Comparison of ENCODE assay signal across 8 cellular contexts in genomic region chr2:183248866-183249567, GRCh38.
DNase-seq lines count a peak whose midpoint lies in the region; ATAC-seq, FAIRE-seq and TF ChIP-seq lines count a peak whose summit lies in the region.

No MANE protein-coding gene starts in this region.

- peak; percentile 57 for TF ChIP-seq CTCF in CD4-positive, alpha-beta T cell (IDR thresholded peaks at IDR 0.05)
- peak; percentile 12 for TF ChIP-seq CTCF in GM20000 (IDR thresholded peaks at IDR 0.05; ENCODE audit: extremely low read depth, missing control alignments)
- TF ChIP-seq CTCF in kidney (IDR thresholded peaks at IDR 0.05; ENCODE audit: borderline replicate concordance, extremely low read depth, insufficient read depth): peak; percentile 30
- TF ChIP-seq CTCF in lower leg skin (IDR thresholded peaks at IDR 0.05): no peak

- no peaks in the 10 kb centered on the region for H3K27me3 ChIP-seq in CD4-positive, alpha-beta T cell (ENCODE audit: control insufficient read depth, insufficient read depth, low read length)

- POLR2A ChIA-PET in CD4-positive, alpha-beta T cell (lab: Charles Lee): no interaction called here

- intact Hi-C loops in CD4-positive, alpha-beta T cell (cut with DNase I, micrococcal nuclease): no loop called here
- intact Hi-C loops in kidney (cut with DNase I): no loop called here
- intact Hi-C loops in lower leg skin (cut with DNase I; ENCODE audit: low total_unique reads): no loop called here

- peak; percentile 94 for FAIRE-seq in kidney (lab: Jason Lieb, UNC)

- no peak overlapping the region for H3K4me3 ChIP-seq in kidney (ENCODE audit: low read length in 2 of 2)
- no peak overlapping the region for H3K4me3 ChIP-seq in lower leg skin (ENCODE audit: low read depth, poor library complexity, severe bottlenecking)

- no peak overlapping the region for H3K4me3 Mint-ChIP-seq in CD4-positive, alpha-beta T cell

- no peaks in the 10 kb centered on the region for H3K9me3 Mint-ChIP-seq in CD4-positive, alpha-beta T cell

- TF ChIP-seq POLR2A in lower leg skin (IDR thresholded peaks at IDR 0.05): no peak

- no peaks in the 10 kb centered on the region for H3K9me3 ChIP-seq in CD4-positive, alpha-beta T cell (ENCODE audit: control insufficient read depth, low read length)
- H3K9me3 ChIP-seq in kidney (ENCODE audit: control insufficient read depth in 1 of 2, low read length in 2 of 2): no peaks in the 10 kb centered on the region

- CTCF ChIA-PET in CD4-positive, alpha-beta T cell (lab: Charles Lee): interaction anchor here (1.2 kb wide), 1 partner anchor 17 kb away, joined by 3 read pairs; no protein-coding TSS in a partner anchor

- no peak for DNase-seq in CD4-positive, alpha-beta T cell
- peak; percentile 45 for DNase-seq in GM20000 (ENCODE audit: low spot score)
- peak; percentile 6 for DNase-seq in NCI-H128 (lab: John Stamatoyannopoulos, UW; ENCODE audit: unreplicated experiment)
- peak; percentile 41 for DNase-seq in amniotic epithelial cell (ENCODE audit: low read depth)
- DNase-seq in kidney: no peak
- no peak for DNase-seq in lower leg skin (ENCODE audit: low spot score in 2 of 2)
- DNase-seq in stimulated activated CD4-positive, alpha-beta T cell treated with anti-CD3 and anti-CD28 coated beads, Interleukin-4, amount 100 ng/mL, for 24 hours: no peak

- no peaks in the 10 kb centered on the region for H3K4me1 ChIP-seq in kidney (ENCODE audit: control insufficient read depth in 1 of 2, insufficient read depth in 1 of 2, low read depth in 1 of 2, low read length in 2 of 2)

- no peak overlapping the region for H3K27ac Mint-ChIP-seq in CD4-positive, alpha-beta T cell

- H3K27me3 Mint-ChIP-seq in CD4-positive, alpha-beta T cell: no peaks in the 10 kb centered on the region

- H3K9ac ChIP-seq in kidney (ENCODE audit: low read length in 2 of 2): no peak overlapping the region

- no peaks in the 10 kb centered on the region for H3K4me1 Mint-ChIP-seq in CD4-positive, alpha-beta T cell (ENCODE audit: low read depth)

- ATAC-seq in CD4-positive, alpha-beta T cell (ENCODE audit: poor library complexity): no peak
- no peak for ATAC-seq in HG03280 (IDR thresholded peaks at IDR 0.05; ENCODE audit: unreplicated experiment)

- H3K36me3 Mint-ChIP-seq in CD4-positive, alpha-beta T cell (ENCODE audit: low read depth): no peaks in the 10 kb centered on the region

- no peak overlapping the region for H3K27ac ChIP-seq in CD4-positive, alpha-beta T cell (ENCODE audit: low read depth, low read length)
- H3K27ac ChIP-seq in kidney (ENCODE audit: low read depth in 2 of 2, low read length in 2 of 2): no peak overlapping the region

- 2 to 6% methylated on average over 1 of the region's 1 CpG for WGBS in lower leg skin, 2 donors

- no peaks in the 10 kb centered on the region for H3K36me3 ChIP-seq in kidney (ENCODE audit: control insufficient read depth in 1 of 2, insufficient read depth in 2 of 2, low read length in 2 of 2)

Comparison
In these comparisons a context has a peak if more than half of its experiments do, and no peak if none do; other contexts are left out.
1. DNase-seq: peak in GM20000 (single experiment), NCI-H128 (single experiment) and amniotic epithelial cell (single experiment); none in CD4-positive, alpha-beta T cell (0 of 10), kidney (single experiment), lower leg skin (0 of 2) and stimulated activated CD4-positive, alpha-beta T cell treated with anti-CD3 and anti-CD28 coated beads, Interleukin-4, amount 100 ng/mL, for 24 hours (single experiment).
2. CTCF ChIP-seq: peak in CD4-positive, alpha-beta T cell (single experiment), GM20000 (single experiment) and kidney (single experiment); none in lower leg skin (0 of 3).